Comparison of ENCODE assay signal across 19 cellular contexts in the genomic region with DNA sequence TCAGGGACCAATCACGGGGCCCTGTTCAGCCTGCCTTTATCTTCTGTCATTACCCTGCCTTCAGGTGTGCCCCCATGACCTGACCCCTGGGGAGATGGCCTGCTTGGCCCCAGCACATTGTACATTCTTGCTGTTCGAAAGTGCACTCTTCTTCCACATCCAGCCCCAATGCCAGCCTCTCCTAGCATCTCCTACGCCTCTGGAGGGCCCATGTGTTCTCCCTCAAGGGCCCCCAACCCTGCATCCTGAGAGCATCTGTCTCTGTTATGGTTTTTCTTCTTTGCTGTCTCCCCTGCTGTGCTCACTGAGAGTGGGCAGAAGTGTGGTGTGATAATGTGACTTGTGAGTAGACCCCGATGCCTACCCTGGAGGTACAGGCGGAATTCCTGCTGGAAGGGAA. TPM values are rescaled to one million over a fixed set of nuclear protein-coding genes. Genes with fewer than 3 reads are reported as not detected.
DNase-seq lines count a peak whose midpoint lies in the region; ATAC-seq and TF ChIP-seq lines count a peak whose summit lies in the region.
"Had no signal": no experiment of that assay in that cellular context is flagged by ENCODE, and none has a peak within 500 bp of the region (broad histone marks: within the 10 kb centered on the region; RNA-seq: fewer than 3 reads in every experiment).

No MANE protein-coding gene starts in this region.

- H3K27ac Mint-ChIP-seq in CD8-positive, alpha-beta memory T cell: peak overlapping the region in 1 of 8 donors; percentile 8
- H3K27ac Mint-ChIP-seq in stimulated activated naive CD8-positive, alpha-beta T cell treated with anti-CD3 and anti-CD28 coated beads, Interleukin-15, amount 100 ng/mL, for 72 hours: no peak overlapping the region
- H3K27ac Mint-ChIP-seq: CD4-positive, CD25-positive, alpha-beta regulatory T cell had no signal

- POLR2A ChIA-PET in CD8-positive, alpha-beta memory T cell (lab: Charles Lee): no interaction called here

- H3K4me1 ChIP-seq in spleen: no peaks in the 10 kb centered on the region
- H3K4me1 ChIP-seq in CD8-positive, alpha-beta memory T cell (ENCODE audit: insufficient read depth, low read length): no peaks in the 10 kb centered on the region
- H3K4me1 ChIP-seq: BLaER1 treated with 17β-estradiol and CSF1 and Interleukin-3, amounts not matched to agents 10 nM and 100 nM had no signal

- peaks cover 0 to 3% (median 2%) of the 10 kb centered on the region in 5 donors for H3K9me3 Mint-ChIP-seq in CD8-positive, alpha-beta memory T cell
- peaks cover 4 to 6% of the 10 kb centered on the region in 2 donors for H3K9me3 Mint-ChIP-seq in stimulated activated naive CD8-positive, alpha-beta T cell treated with anti-CD3 and anti-CD28 coated beads, Interleukin-15, amount 100 ng/mL, for 72 hours

- no peaks in the 10 kb centered on the region for H3K9me3 ChIP-seq in spleen
- no peaks in the 10 kb centered on the region for H3K9me3 ChIP-seq in CD8-positive, alpha-beta memory T cell (ENCODE audit: low read length)

- no peaks in the 10 kb centered on the region for H3K36me3 ChIP-seq in spleen
- no peaks in the 10 kb centered on the region for H3K36me3 ChIP-seq in CD8-positive, alpha-beta memory T cell (ENCODE audit: insufficient read depth, low read length)
- H3K36me3 ChIP-seq: BLaER1 treated with 17β-estradiol and CSF1 and Interleukin-3, amounts not matched to agents 10 nM and 100 nM had no signal

- ATAC-seq in stimulated activated naive CD8-positive, alpha-beta T cell treated with anti-CD3 and anti-CD28 coated beads, Interleukin-15, amount 100 ng/mL, for 72 hours: no peak

- no peaks in the 10 kb centered on the region for H3K4me1 Mint-ChIP-seq in CD8-positive, alpha-beta memory T cell
- H3K4me1 Mint-ChIP-seq in stimulated activated naive CD8-positive, alpha-beta T cell treated with anti-CD3 and anti-CD28 coated beads, Interleukin-15, amount 100 ng/mL, for 72 hours: no peaks in the 10 kb centered on the region

- intact Hi-C loops in spleen (cut with DNase I; ENCODE audit: low total_unique reads): no loop called here

- H3K27me3 ChIP-seq in spleen (replicated peaks in 1 of 7): peaks cover 0 to 36% (median 0%) of the 10 kb centered on the region in 7 donors
- H3K27me3 ChIP-seq in CD8-positive, alpha-beta memory T cell (ENCODE audit: insufficient read depth, low read length, poor library complexity, severe bottlenecking): peaks cover 3% of the 10 kb centered on the region
- H3K27me3 ChIP-seq: BLaER1 treated with 17β-estradiol and CSF1 and Interleukin-3, amounts not matched to agents 10 nM and 100 nM had no signal

- 65 to 81% (median 79%) methylated on average over 5 of the region's 5 CpGs for WGBS in spleen, 5 donors

- DNase-seq in DMS 273 (lab: John Stamatoyannopoulos, UW; ENCODE audit: unreplicated experiment) (peak; percentile 17), DMS 273 treated with DMSO at 0.1 percent for 48 hours (lab: John Stamatoyannopoulos, UW) (no peak), NCI-H524 treated with DMSO at 0.1 percent for 48 hours (lab: John Stamatoyannopoulos, UW) (peak; percentile 19), mesenteric fat pad (ENCODE audit: low spot score) (peak; percentile 60), spleen (peak; percentile 31), NCI-H2196 (lab: John Stamatoyannopoulos, UW; ENCODE audit: unreplicated experiment) (no peak)
- DNase-seq in CD8-positive, alpha-beta memory T cell: no peak
- DNase-seq in stimulated activated naive CD8-positive, alpha-beta T cell treated with anti-CD3 and anti-CD28 coated beads, Interleukin-15, amount 100 ng/mL, for 72 hours: no peak
- DNase-seq: Calu3; CD4-positive, CD25-positive, alpha-beta regulatory T cell; DMS153; DMS79 treated with DMSO at 0.1 percent for 48 hours; EL; GOT3; H9 had no signal

- H3K4me3 ChIP-seq in spleen: no peak overlapping the region
- no peak overlapping the region for H3K4me3 ChIP-seq in CD8-positive, alpha-beta memory T cell (ENCODE audit: low read length)
- H3K4me3 ChIP-seq: BLaER1 treated with 17β-estradiol and CSF1 and Interleukin-3, amounts not matched to agents 10 nM and 100 nM had no signal

- H3K27me3 Mint-ChIP-seq in CD8-positive, alpha-beta memory T cell: peaks cover 18 to 57% of the 10 kb centered on the region in 2 donors
- H3K27me3 Mint-ChIP-seq in stimulated activated naive CD8-positive, alpha-beta T cell treated with anti-CD3 and anti-CD28 coated beads, Interleukin-15, amount 100 ng/mL, for 72 hours: peaks cover 57% of the 10 kb centered on the region

- no peak overlapping the region for H3K27ac ChIP-seq in spleen
- no peak overlapping the region for H3K27ac ChIP-seq in CD8-positive, alpha-beta memory T cell (ENCODE audit: low read depth, low read length)
- H3K27ac ChIP-seq: 22Rv1; BLaER1 treated with 17β-estradiol and CSF1 and Interleukin-3, amounts not matched to agents 10 nM and 100 nM had no signal

- no peak for TF ChIP-seq POLR2A in spleen (IDR thresholded peaks at IDR 0.05)

- CTCF ChIA-PET in CD8-positive, alpha-beta memory T cell (lab: Charles Lee): no interaction called here

- H3K36me3 Mint-ChIP-seq in CD8-positive, alpha-beta memory T cell: no peaks in the 10 kb centered on the region
- H3K36me3 Mint-ChIP-seq: CD4-positive, CD25-positive, alpha-beta regulatory T cell had no signal

- TF ChIP-seq CTCF in spleen (IDR thresholded peaks at IDR 0.05 in 8 of 11, conservative IDR thresholded peaks at IDR 0.05 in 3 of 11): no peak

- no peak overlapping the region for H3K4me3 Mint-ChIP-seq in CD8-positive, alpha-beta memory T cell
- no peak overlapping the region for H3K4me3 Mint-ChIP-seq in stimulated activated naive CD8-positive, alpha-beta T cell treated with anti-CD3 and anti-CD28 coated beads, Interleukin-15, amount 100 ng/mL, for 72 hours
- H3K4me3 Mint-ChIP-seq: CD4-positive, CD25-positive, alpha-beta regulatory T cell; H9 had no signal

RNA-seq across cellular contexts. Expression of gene OTOS, which starts 41.5 kb away (rescaled TPM):
- total RNA-seq in mesenteric fat pad: not detected
- total RNA-seq in spleen: not detected
- not detected for polyA plus RNA-seq in spleen
- not detected for total RNA-seq in CD8-positive, alpha-beta memory T cell
- polyA plus RNA-seq in CD8-positive, alpha-beta memory T cell: not detected
- total RNA-seq: A673; Calu3; CD4-positive, CD25-positive, alpha-beta regulatory T cell; H9; HT1080 had no signal
- polyA plus RNA-seq: CD4-positive, CD25-positive, alpha-beta regulatory T cell had no signal

RNA-seq across cellular contexts. Expression of gene COPS9, which starts 45.9 kb away (rescaled TPM):
- total RNA-seq in mesenteric fat pad: 118 TPM
- 100 to 1,000 TPM in 2 of 7 donors, 10 to 100 TPM in 5; 74.7 to 154 (median 85.7) TPM for total RNA-seq in spleen
- polyA plus RNA-seq in spleen: 100 to 1,000 TPM; 273 to 441 (median 321) TPM
- 100 to 1,000 TPM; 186 to 189 TPM for total RNA-seq in CD8-positive, alpha-beta memory T cell
- polyA plus RNA-seq in CD8-positive, alpha-beta memory T cell: 331 TPM

Comparison
In these comparisons a context has a peak if more than half of its experiments do, and no peak if none do; other contexts are left out.
1. DNase-seq: peak in DMS 273 (single experiment), NCI-H524 treated with DMSO at 0.1 percent for 48 hours (single experiment), mesenteric fat pad (single experiment) and spleen (single experiment); none in DMS 273 treated with DMSO at 0.1 percent for 48 hours (single experiment), CD8-positive, alpha-beta memory T cell (0 of 5), stimulated activated naive CD8-positive, alpha-beta T cell treated with anti-CD3 and anti-CD28 coated beads, Interleukin-15, amount 100 ng/mL, for 72 hours (0 of 2) and NCI-H2196 (single experiment).